ENCODE assay signal across 25 cellular contexts in genomic region chrX:153697924-153698865, GRCh38. TPM values are rescaled to one million over a fixed set of nuclear protein-coding genes. Genes with fewer than 3 reads are reported as not detected.
DNase-seq lines count a peak whose midpoint lies in the region; ATAC-seq and TF ChIP-seq lines count a peak whose summit lies in the region.
"Had no signal": no experiment of that assay in that cellular context is flagged by ENCODE, and none has a peak within 500 bp of the region (broad histone marks: within the 10 kb centered on the region; RNA-seq: fewer than 3 reads in every experiment).

No MANE protein-coding gene starts in this region.

- H3K4me3 ChIP-seq in suprapubic skin = no peak overlapping the region
- H3K4me3 ChIP-seq: body of pancreas, esophagus muscularis mucosa, gastroesophageal sphincter, SK-N-MC, tibial nerve had no signal

- H3K27ac Mint-ChIP-seq in brain (peak overlapping the region; percentile 4 to 83 (median 72)), progenitor cell of endocrine pancreas (peak overlapping the region; percentile 17)
- H3K27ac Mint-ChIP-seq: T-helper 2 cell treated with Interferon-gamma antibody and Interleukin-4, amounts not matched to agents 5 μg/mL and 100 μg/mL, for 36 hours had no signal

- H3K4me1 ChIP-seq in suprapubic skin = peaks cover 25% of the 10 kb centered on the region

- peaks cover 0 to 21% (median 10%) of the 10 kb centered on the region in 5 experiments for H3K9me3 Mint-ChIP-seq in brain
- H3K9me3 Mint-ChIP-seq in progenitor cell of endocrine pancreas (ENCODE audit: low read depth) = no peaks in the 10 kb centered on the region
- H3K9me3 Mint-ChIP-seq: CD4-positive, alpha-beta memory T cell; stimulated activated naive CD8-positive, alpha-beta T cell treated with anti-CD3 and anti-CD28 coated beads, Interleukin-15, amount 100 ng/mL, for 72 hours; T-helper 2 cell treated with Interferon-gamma antibody and Interleukin-4, amounts not matched to agents 5 μg/mL and 100 μg/mL, for 36 hours had no signal

- CTCF ChIA-PET in RWPE1 (lab: Yijun Ruan, JAX) = no interaction called here

- H3K36me3 Mint-ChIP-seq in brain (peaks cover 10% of the 10 kb centered on the region), progenitor cell of endocrine pancreas (ENCODE audit: insufficient read depth) (peaks cover 3% of the 10 kb centered on the region)

- ATAC-seq in HG03378 (IDR thresholded peaks at IDR 0.05; ENCODE audit: unreplicated experiment) = no peak
- ATAC-seq: body of pancreas; gastroesophageal sphincter; stimulated activated naive CD8-positive, alpha-beta T cell treated with anti-CD3 and anti-CD28 coated beads, Interleukin-15, amount 100 ng/mL, for 72 hours had no signal

- no peak for TF ChIP-seq CTCF in RWPE1 (conservative IDR thresholded peaks at IDR 0.05; ENCODE audit: low read depth)
- no peak for TF ChIP-seq CTCF in brain (conservative IDR thresholded peaks at IDR 0.05)
- no peak for TF ChIP-seq CTCF in progenitor cell of endocrine pancreas (IDR thresholded peaks at IDR 0.05; ENCODE audit: unreplicated experiment)
- TF ChIP-seq CTCF in suprapubic skin (IDR thresholded peaks at IDR 0.05) = no peak

- H3K27me3 Mint-ChIP-seq in brain (no peaks in the 10 kb centered on the region), progenitor cell of endocrine pancreas (no peaks in the 10 kb centered on the region)
- H3K27me3 Mint-ChIP-seq: CD4-positive, alpha-beta memory T cell; stimulated activated naive CD8-positive, alpha-beta T cell treated with anti-CD3 and anti-CD28 coated beads, Interleukin-15, amount 100 ng/mL, for 72 hours had no signal

- no peaks in the 10 kb centered on the region for H3K27me3 ChIP-seq in suprapubic skin
- H3K27me3 ChIP-seq: body of pancreas, esophagus muscularis mucosa, gastroesophageal sphincter, tibial nerve had no signal

- POLR2A ChIA-PET in RWPE1 (lab: Yijun Ruan, JAX; ENCODE audit: low non-redundant PET) = no interaction called here

- H3K4me1 Mint-ChIP-seq in brain (no peaks in the 10 kb centered on the region), progenitor cell of endocrine pancreas (ENCODE audit: low read depth) (no peaks in the 10 kb centered on the region)
- H3K4me1 Mint-ChIP-seq: CD4-positive, alpha-beta memory T cell; stimulated activated naive CD8-positive, alpha-beta T cell treated with anti-CD3 and anti-CD28 coated beads, Interleukin-15, amount 100 ng/mL, for 72 hours had no signal

- WGBS in suprapubic skin = 84% methylated on average over 14 of the region's 16 CpGs

- H3K27ac ChIP-seq in RWPE1 (peak overlapping the region; percentile 55), suprapubic skin (no peak overlapping the region)
- H3K27ac ChIP-seq: body of pancreas, SK-N-MC, tibial nerve, VCaP had no signal

- no peak overlapping the region for H3K4me3 Mint-ChIP-seq in brain
- H3K4me3 Mint-ChIP-seq in progenitor cell of endocrine pancreas (ENCODE audit: low read depth) = no peak overlapping the region
- H3K4me3 Mint-ChIP-seq: CD4-positive, alpha-beta memory T cell; stimulated activated naive CD8-positive, alpha-beta T cell treated with anti-CD3 and anti-CD28 coated beads, Interleukin-15, amount 100 ng/mL, for 72 hours; T-helper 2 cell treated with Interferon-gamma antibody and Interleukin-4, amounts not matched to agents 5 μg/mL and 100 μg/mL, for 36 hours had no signal

- no peak for TF ChIP-seq EP300 in suprapubic skin (IDR thresholded peaks at IDR 0.05)

- no peaks in the 10 kb centered on the region for H3K9me3 ChIP-seq in suprapubic skin
- H3K9me3 ChIP-seq: body of pancreas, esophagus muscularis mucosa, gastroesophageal sphincter, tibial nerve had no signal

- no peak for DNase-seq in RWPE1 (ENCODE audit: low spot score)
- DNase-seq in progenitor cell of endocrine pancreas (ENCODE audit: low spot score, unreplicated experiment) = no peak
- no peak for DNase-seq in suprapubic skin (ENCODE audit: low spot score in 2 of 2)
- no peak for DNase-seq in DMS153 (lab: John Stamatoyannopoulos, UW)
- DNase-seq: activated CD4-positive, alpha-beta T cell treated with anti-CD3 and anti-CD28 coated beads, Interleukin-2, amount 50 U/mL, for 1 hour; activated CD8-positive, alpha-beta memory T cell treated with anti-CD3 and anti-CD28 coated beads, Interleukin-2, amount 50 U/mL, for 48 hours; activated effector memory CD4-positive, alpha-beta T cell treated with Interleukin-2 at 50 U/mL for 16 hours; body of pancreas; CD4-positive, alpha-beta memory T cell; effector memory CD4-positive, alpha-beta T cell; GF-D8; H7; mammary epithelial cell; nucleus accumbens; retina; stimulated activated naive CD8-positive, alpha-beta T cell treated with anti-CD3 and anti-CD28 coated beads, Interleukin-15, amount 100 ng/mL, for 72 hours had no signal

- no peak for TF ChIP-seq POLR2A in suprapubic skin (IDR thresholded peaks at IDR 0.05)

- H3K36me3 ChIP-seq in suprapubic skin = peaks cover 14% of the 10 kb centered on the region

RNA-seq across cellular contexts. Expression of gene SLC6A8, which starts 10.5 kb away (rescaled TPM):
- polyA plus RNA-seq in brain (ENCODE audit: insufficient read depth, low read depth, low replicate concordance) = 80.5 TPM
- total RNA-seq in progenitor cell of endocrine pancreas (52.2 and 55.7 TPM in 2 replicates), suprapubic skin (10 to 100 TPM; 26.1 to 74.1 (median 45.2) TPM)

RNA-seq across cellular contexts. Expression of gene PNCK, which starts 24.6 kb away (rescaled TPM):
- polyA plus RNA-seq in brain (ENCODE audit: insufficient read depth, low read depth, low replicate concordance) = 24.5 TPM
- total RNA-seq in progenitor cell of endocrine pancreas (5.4 and 6.1 TPM in 2 replicates), suprapubic skin (1 to 10 TPM; 1.2 to 1.8 (median 1.4) TPM)
- total RNA-seq: body of pancreas; CD4-positive, alpha-beta memory T cell; M059J had no signal
- polyA plus RNA-seq: CD4-positive, alpha-beta memory T cell had no signal

RNA-seq across cellular contexts. Expression of gene BCAP31, which starts 26.0 kb away (rescaled TPM):
- 284 TPM for polyA plus RNA-seq in brain (ENCODE audit: insufficient read depth, low read depth, low replicate concordance)
- 142 and 149 TPM in 2 replicates for total RNA-seq in progenitor cell of endocrine pancreas
- total RNA-seq in suprapubic skin = 100 to 1,000 TPM; 112 to 170 (median 167) TPM

RNA-seq across cellular contexts. Expression of gene ABCD1, which starts 26.5 kb away (rescaled TPM):
- 9.2 TPM for polyA plus RNA-seq in brain (ENCODE audit: insufficient read depth, low read depth, low replicate concordance)
- total RNA-seq in progenitor cell of endocrine pancreas (15.2 and 15.3 TPM in 2 replicates), suprapubic skin (1 to 10 TPM; 5.9 to 9.4 (median 7.4) TPM)

RNA-seq across cellular contexts. Expression of gene DUSP9, which starts 51.2 kb away (rescaled TPM):
- 0.81 TPM for polyA plus RNA-seq in brain (ENCODE audit: insufficient read depth, low read depth, low replicate concordance)
- total RNA-seq in progenitor cell of endocrine pancreas (35.7 and 36.5 TPM in 2 replicates), suprapubic skin (under 1 TPM in 2 of 4 donors, not detected in 2; 0.19 to 0.48 TPM)
- total RNA-seq: body of pancreas; CD4-positive, alpha-beta memory T cell; esophagus muscularis mucosa; gastroesophageal sphincter; tibial nerve had no signal
- polyA plus RNA-seq: CD4-positive, alpha-beta memory T cell had no signal
